In genomic region chr17:2959371-2960130, GRCh38 we compare ENCODE assay signal across 1 cellular context.
TF ChIP-seq lines count a peak whose summit lies in the region.

No MANE protein-coding gene starts in this region.

TF ChIP-seq in WTC11, 78 proteins besides CTCF, POLR2A, EP300 and RAD21 (continued from another document):
- TF ChIP-seq, protein P1, sequence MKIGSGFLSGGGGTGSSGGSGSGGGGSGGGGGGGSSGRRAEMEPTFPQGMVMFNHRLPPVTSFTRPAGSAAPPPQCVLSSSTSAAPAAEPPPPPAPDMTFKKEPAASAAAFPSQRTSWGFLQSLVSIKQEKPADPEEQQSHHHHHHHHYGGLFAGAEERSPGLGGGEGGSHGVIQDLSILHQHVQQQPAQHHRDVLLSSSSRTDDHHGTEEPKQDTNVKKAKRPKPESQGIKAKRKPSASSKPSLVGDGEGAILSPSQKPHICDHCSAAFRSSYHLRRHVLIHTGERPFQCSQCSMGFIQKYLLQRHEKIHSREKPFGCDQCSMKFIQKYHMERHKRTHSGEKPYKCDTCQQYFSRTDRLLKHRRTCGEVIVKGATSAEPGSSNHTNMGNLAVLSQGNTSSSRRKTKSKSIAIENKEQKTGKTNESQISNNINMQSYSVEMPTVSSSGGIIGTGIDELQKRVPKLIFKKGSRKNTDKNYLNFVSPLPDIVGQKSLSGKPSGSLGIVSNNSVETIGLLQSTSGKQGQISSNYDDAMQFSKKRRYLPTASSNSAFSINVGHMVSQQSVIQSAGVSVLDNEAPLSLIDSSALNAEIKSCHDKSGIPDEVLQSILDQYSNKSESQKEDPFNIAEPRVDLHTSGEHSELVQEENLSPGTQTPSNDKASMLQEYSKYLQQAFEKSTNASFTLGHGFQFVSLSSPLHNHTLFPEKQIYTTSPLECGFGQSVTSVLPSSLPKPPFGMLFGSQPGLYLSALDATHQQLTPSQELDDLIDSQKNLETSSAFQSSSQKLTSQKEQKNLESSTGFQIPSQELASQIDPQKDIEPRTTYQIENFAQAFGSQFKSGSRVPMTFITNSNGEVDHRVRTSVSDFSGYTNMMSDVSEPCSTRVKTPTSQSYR (CRISPR knock-in tag; IDR thresholded peaks at IDR 0.05), result no peak
- TF ChIP-seq GRHL2 (CRISPR knock-in tag; IDR thresholded peaks at IDR 0.05; ENCODE audit: insufficient replicate concordance, severe bottlenecking), result no peak
